In the genomic region with DNA sequence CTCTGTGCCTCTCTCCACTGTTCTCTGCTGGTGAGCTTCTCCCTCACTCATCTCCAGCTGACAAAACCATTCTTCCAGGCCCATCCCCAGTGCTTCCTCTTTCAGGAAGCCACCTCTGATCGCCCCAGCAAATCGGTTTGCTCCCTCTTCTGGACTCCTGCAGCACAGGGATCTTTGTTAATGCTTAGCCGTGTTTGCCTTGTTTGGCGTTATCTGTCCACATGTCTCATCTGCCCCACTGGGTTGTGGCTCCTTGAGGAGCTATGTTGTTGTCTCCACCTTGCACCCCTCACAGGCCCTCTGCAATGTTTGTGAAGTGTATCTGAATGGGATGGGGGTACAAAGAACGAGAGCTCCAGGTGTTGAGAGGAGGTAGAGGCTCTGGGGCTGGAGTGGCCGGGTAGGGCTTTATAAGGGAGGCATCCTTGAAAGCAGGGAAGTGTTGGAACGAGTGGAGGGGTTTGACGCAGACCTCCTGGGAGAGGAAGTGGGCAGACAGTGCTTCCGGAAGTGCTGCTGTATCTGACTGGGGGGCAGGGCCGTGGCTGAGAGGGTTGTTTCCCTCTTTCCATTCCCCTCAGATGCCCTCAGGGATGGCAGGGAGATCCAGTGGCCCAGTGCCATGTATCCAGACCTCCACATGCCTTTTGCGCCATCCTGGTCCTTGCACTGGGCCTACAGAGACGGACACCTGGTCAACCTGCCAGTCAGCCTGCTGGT, we compare ENCODE assay signal across 8 cellular contexts. TPM values are rescaled to one million over a fixed set of nuclear protein-coding genes. Genes with fewer than 3 reads are reported as not detected.
DNase-seq lines count a peak whose midpoint lies in the region; ATAC-seq and TF ChIP-seq lines count a peak whose summit lies in the region.

No MANE protein-coding gene starts in this region.

- peaks cover 2% of the 10 kb centered on the region for H3K36me3 ChIP-seq in osteoblast (ENCODE audit: insufficient read depth, low read length)

- no peaks in the 10 kb centered on the region for H3K9me3 Mint-ChIP-seq in T-helper 2 cell treated with Interferon-gamma antibody and Interleukin-4, amounts not matched to agents 5 μg/mL and 100 μg/mL, for 36 hours

- no peaks in the 10 kb centered on the region for H3K27me3 Mint-ChIP-seq in T-helper 2 cell treated with Interferon-gamma antibody and Interleukin-4, amounts not matched to agents 5 μg/mL and 100 μg/mL, for 36 hours (ENCODE audit: low read depth)

- ATAC-seq in GM18861 (IDR thresholded peaks at IDR 0.05; ENCODE audit: unreplicated experiment): no peak

- H3K4me3 Mint-ChIP-seq in T-helper 2 cell treated with Interferon-gamma antibody and Interleukin-4, amounts not matched to agents 5 μg/mL and 100 μg/mL, for 36 hours: peak overlapping the region; percentile 73

- peak overlapping the region; percentile 93 for H3K27ac Mint-ChIP-seq in T-helper 2 cell treated with Interferon-gamma antibody and Interleukin-4, amounts not matched to agents 5 μg/mL and 100 μg/mL, for 36 hours

- H3K9me3 ChIP-seq in osteoblast (ENCODE audit: low read depth, low read length): no peaks in the 10 kb centered on the region

- H3K36me3 Mint-ChIP-seq in T-helper 2 cell treated with Interferon-gamma antibody and Interleukin-4, amounts not matched to agents 5 μg/mL and 100 μg/mL, for 36 hours (ENCODE audit: low read depth): peaks cover 11% of the 10 kb centered on the region

- H2AFZ ChIP-seq in osteoblast (ENCODE audit: low read length): no peak overlapping the region

- no peak overlapping the region for H3K4me2 ChIP-seq in osteoblast (ENCODE audit: insufficient read depth, low read length)

- H4K20me1 ChIP-seq in osteoblast (ENCODE audit: insufficient read depth, low read length): peaks cover 5% of the 10 kb centered on the region

- H3K4me1 Mint-ChIP-seq in T-helper 2 cell treated with Interferon-gamma antibody and Interleukin-4, amounts not matched to agents 5 μg/mL and 100 μg/mL, for 36 hours (ENCODE audit: low read depth): peaks cover 15% of the 10 kb centered on the region

- H3K4me1 ChIP-seq in osteoblast (ENCODE audit: insufficient read depth, low read length): no peaks in the 10 kb centered on the region

- H3K27me3 ChIP-seq in osteoblast (ENCODE audit: insufficient read depth, low read length): no peaks in the 10 kb centered on the region

- peaks cover 3% of the 10 kb centered on the region for H3K79me2 ChIP-seq in osteoblast (ENCODE audit: insufficient read depth, low read length)

- H3K27ac ChIP-seq in osteoblast (ENCODE audit: low read depth, low read length): no peak overlapping the region

- no peak overlapping the region for H3K4me3 ChIP-seq in osteoblast (ENCODE audit: insufficient read depth, low read length)

- peak; percentile 20 for TF ChIP-seq CTCF in osteoblast (IDR thresholded peaks at IDR 0.05; ENCODE audit: extremely low read depth, low read depth, low read length)

- DNase-seq in GDM1 (lab: John Stamatoyannopoulos, UW): peak; percentile 81
- peak; percentile 22 for DNase-seq in T-helper 2 cell treated with Interferon-gamma antibody and Interleukin-4, amounts not matched to agents 5 μg/mL and 100 μg/mL, for 36 hours (ENCODE audit: low spot score)
- DNase-seq in cerebellar cortex (ENCODE audit: low spot score): peak; percentile 44
- DNase-seq in osteoblast (ENCODE audit: insufficient read length, low spot score, missing footprints): peak; percentile 92
- no peak for DNase-seq in SHP77 (lab: John Stamatoyannopoulos, UW)
- no peak for DNase-seq in D341Med (ENCODE audit: low spot score)
- DNase-seq in DMS153 treated with DMSO at 0.1 percent for 48 hours (lab: John Stamatoyannopoulos, UW; ENCODE audit: unreplicated experiment): no peak

RNA-seq across cellular contexts. Expression of gene CASKIN2, which starts 27.8 kb away (rescaled TPM):
- 8.7 and 10.3 TPM in 2 replicates for total RNA-seq in osteoblast

RNA-seq across cellular contexts. Expression of gene TSEN54, which starts 28.8 kb away (rescaled TPM):
- 9.7 and 10.9 TPM in 2 replicates for total RNA-seq in osteoblast

RNA-seq across cellular contexts. Expression of gene TMEM94, which starts 31.1 kb away (rescaled TPM):
- total RNA-seq in osteoblast: 33.3 and 38.0 TPM in 2 replicates

RNA-seq across cellular contexts. Expression of gene LLGL2, which starts 38.0 kb away (rescaled TPM):
- total RNA-seq in osteoblast: 0.36 and 0.59 TPM in 2 replicates

Comparison
In these comparisons a context has a peak if more than half of its experiments do, and no peak if none do; other contexts are left out.
1. DNase-seq: peak in GDM1 (single experiment), T-helper 2 cell treated with Interferon-gamma antibody and Interleukin-4, amounts not matched to agents 5 μg/mL and 100 μg/mL, for 36 hours (single experiment), cerebellar cortex (single experiment) and osteoblast (single experiment); none in SHP77 (0 of 2), D341Med (single experiment) and DMS153 treated with DMSO at 0.1 percent for 48 hours (single experiment).